ENCODE assay signal across 18 cellular contexts in genomic region chrX:152932598-152933175, GRCh38. TPM values are rescaled to one million over a fixed set of nuclear protein-coding genes. Genes with fewer than 3 reads are reported as not detected.
DNase-seq lines count a peak whose midpoint lies in the region; ATAC-seq and TF ChIP-seq lines count a peak whose summit lies in the region.
"Had no signal": no experiment of that assay in that cellular context is flagged by ENCODE, and none has a peak within 500 bp of the region (broad histone marks: within the 10 kb centered on the region; RNA-seq: fewer than 3 reads in every experiment).

No MANE protein-coding gene starts in this region.

- TF ChIP-seq CTCF in upper lobe of right lung (IDR thresholded peaks at IDR 0.05): no peak
- TF ChIP-seq CTCF in activated CD8-positive, alpha-beta T cell treated with anti-CD3 and anti-CD28 coated beads for 36 hours (IDR thresholded peaks at IDR 0.05): no peak

- H3K36me3 Mint-ChIP-seq in activated CD8-positive, alpha-beta T cell treated with anti-CD3 and anti-CD28 coated beads for 36 hours (ENCODE audit: low read depth): no peaks in the 10 kb centered on the region
- H3K36me3 Mint-ChIP-seq: CD4-positive, CD25-positive, alpha-beta regulatory T cell; CD8-positive, alpha-beta T cell had no signal

- no peaks in the 10 kb centered on the region for H3K4me1 ChIP-seq in upper lobe of right lung
- H3K4me1 ChIP-seq: BLaER1, Caco-2, HAP-1 had no signal

- no peaks in the 10 kb centered on the region for H3K9me3 ChIP-seq in upper lobe of right lung
- H3K9me3 ChIP-seq: BLaER1, Caco-2, HAP-1 had no signal

- H3K9me3 Mint-ChIP-seq in activated CD8-positive, alpha-beta T cell treated with anti-CD3 and anti-CD28 coated beads for 36 hours: no peaks in the 10 kb centered on the region
- H3K9me3 Mint-ChIP-seq: CD8-positive, alpha-beta T cell; HFFc6 had no signal

- no peak overlapping the region for H3K4me3 ChIP-seq in upper lobe of right lung
- H3K4me3 ChIP-seq: BLaER1, HAP-1 had no signal

- CTCF ChIA-PET in activated CD8-positive, alpha-beta T cell treated with anti-CD3 and anti-CD28 coated beads for 36 hours (lab: Charles Lee): interaction anchor here (1.5 kb wide), 1 partner anchor 9 kb away, joined by 4 read pairs; no protein-coding TSS in a partner anchor

- DNase-seq in cardiac septum (ENCODE audit: low spot score) (peak; percentile 38), left cardiac atrium (no peak), posterior vena cava (ENCODE audit: low spot score) (peak; percentile 51), upper lobe of right lung (no peak), NCI-H1092 treated with DMSO at 0.1 percent for 48 hours (lab: John Stamatoyannopoulos, UW) (no peak)
- DNase-seq in activated CD8-positive, alpha-beta T cell treated with anti-CD3 and anti-CD28 coated beads for 36 hours: no peak
- DNase-seq: Caco-2; CD4-positive, CD25-positive, alpha-beta regulatory T cell; CD8-positive, alpha-beta T cell; DMS153; DND-41; GOT3; HFFc6 had no signal

- intact Hi-C loops in cardiac septum (cut with DNase I) (no loop called here), left cardiac atrium (cut with DNase I) (no loop called here), posterior vena cava (cut with DNase I) (no loop called here), upper lobe of right lung (cut with DNase I) (no loop called here)
- intact Hi-C loops in activated CD8-positive, alpha-beta T cell treated with anti-CD3 and anti-CD28 coated beads for 36 hours (cut with micrococcal nuclease): no loop called here

- H3K27ac Mint-ChIP-seq in activated CD8-positive, alpha-beta T cell treated with anti-CD3 and anti-CD28 coated beads for 36 hours: no peak overlapping the region
- H3K27ac Mint-ChIP-seq: B cell; CD4-positive, CD25-positive, alpha-beta regulatory T cell; CD8-positive, alpha-beta T cell; HFFc6 had no signal

- no peaks in the 10 kb centered on the region for H3K27me3 ChIP-seq in upper lobe of right lung

- no peak overlapping the region for H3K27ac ChIP-seq in upper lobe of right lung
- H3K27ac ChIP-seq: 22Rv1, BLaER1, C4-2B had no signal

- H3K27me3 Mint-ChIP-seq in activated CD8-positive, alpha-beta T cell treated with anti-CD3 and anti-CD28 coated beads for 36 hours: no peaks in the 10 kb centered on the region

- ATAC-seq in left cardiac atrium (no peak), upper lobe of right lung (peak; percentile 52)
- ATAC-seq in activated CD8-positive, alpha-beta T cell treated with anti-CD3 and anti-CD28 coated beads for 36 hours: no peak
- ATAC-seq: CD8-positive, alpha-beta T cell had no signal

- no peaks in the 10 kb centered on the region for H3K36me3 ChIP-seq in upper lobe of right lung
- H3K36me3 ChIP-seq: BLaER1, HAP-1 had no signal

- no peaks in the 10 kb centered on the region for H3K4me1 Mint-ChIP-seq in activated CD8-positive, alpha-beta T cell treated with anti-CD3 and anti-CD28 coated beads for 36 hours (ENCODE audit: low read depth)
- H3K4me1 Mint-ChIP-seq: B cell; CD4-positive, CD25-positive, alpha-beta regulatory T cell had no signal

- no peak overlapping the region for H3K4me3 Mint-ChIP-seq in activated CD8-positive, alpha-beta T cell treated with anti-CD3 and anti-CD28 coated beads for 36 hours
- H3K4me3 Mint-ChIP-seq: B cell; CD4-positive, CD25-positive, alpha-beta regulatory T cell; CD8-positive, alpha-beta T cell; HFFc6 had no signal

- POLR2A ChIA-PET in activated CD8-positive, alpha-beta T cell treated with anti-CD3 and anti-CD28 coated beads for 36 hours (lab: Charles Lee): no interaction called here

RNA-seq across cellular contexts. Expression of gene ZNF185, which starts 34.8 kb away (rescaled TPM):
- total RNA-seq in cardiac septum (1.4 TPM), left cardiac atrium (1 to 10 TPM; 1.7 to 3.2 TPM), posterior vena cava (1 to 10 TPM; 2.8 to 7.9 TPM), upper lobe of right lung (16.3 TPM)
- total RNA-seq in activated CD8-positive, alpha-beta T cell treated with anti-CD3 and anti-CD28 coated beads for 36 hours: 1 to 10 TPM; 1.6 to 1.7 TPM

Comparison
In these comparisons a context has a peak if more than half of its experiments do, and no peak if none do; other contexts are left out.
1. DNase-seq: peak in cardiac septum (single experiment) and posterior vena cava (single experiment); none in left cardiac atrium (single experiment), upper lobe of right lung (single experiment), activated CD8-positive, alpha-beta T cell treated with anti-CD3 and anti-CD28 coated beads for 36 hours (single experiment) and NCI-H1092 treated with DMSO at 0.1 percent for 48 hours (single experiment).